In genomic region chr7:101775181-101775580, GRCh38 we compare ENCODE assay signal across 28 cellular contexts.
"Had no signal": no experiment of that assay in that cellular context is flagged by ENCODE, and none has a peak within 500 bp of the region (broad histone marks: within the 10 kb centered on the region; RNA-seq: fewer than 3 reads in every experiment).

No MANE protein-coding gene starts in this region.

- H3K9me3 Mint-ChIP-seq: stimulated activated effector memory CD8-positive, alpha-beta T cell treated with anti-CD3 and anti-CD28 coated beads, Interleukin-12 subunit alpha, Interleukin-12 subunit beta, amount 100 ng/mL, for 72 hours; stimulated activated memory B cell treated with anti-CD40 and anti-IgM and Interleukin-4, amounts not matched to agents 10 μg/mL and 1 μg/mL and 100 μg/mL, for 72 hours; stimulated activated naive B cell treated with anti-CD40 and anti-IgM and Interleukin-4, amounts not matched to agents 10 μg/mL and 1 μg/mL and 100 μg/mL, for 72 hours; stimulated activated naive CD8-positive, alpha-beta T cell treated with anti-CD3 and anti-CD28 coated beads, Interleukin-15, amount 100 ng/mL, for 72 hours; stimulated activated naive CD8-positive, alpha-beta T cell treated with anti-CD3 and anti-CD28 coated beads, Interleukin-15, Interleukin-2, amounts not matched to agents 100 ng/mL and 50 ng/mL, for 24 hours; type B pancreatic cell had no signal

- H3K4me3 Mint-ChIP-seq: stimulated activated effector memory CD8-positive, alpha-beta T cell treated with anti-CD3 and anti-CD28 coated beads, Interleukin-12 subunit alpha, Interleukin-12 subunit beta, amount 100 ng/mL, for 72 hours; stimulated activated memory B cell treated with anti-CD40 and anti-IgM and Interleukin-4, amounts not matched to agents 10 μg/mL and 1 μg/mL and 100 μg/mL, for 72 hours; stimulated activated naive B cell treated with anti-CD40 and anti-IgM and Interleukin-4, amounts not matched to agents 10 μg/mL and 1 μg/mL and 100 μg/mL, for 72 hours; stimulated activated naive CD8-positive, alpha-beta T cell treated with anti-CD3 and anti-CD28 coated beads, Interleukin-15, amount 100 ng/mL, for 72 hours; stimulated activated naive CD8-positive, alpha-beta T cell treated with anti-CD3 and anti-CD28 coated beads, Interleukin-15, Interleukin-2, amounts not matched to agents 100 ng/mL and 50 ng/mL, for 24 hours; type B pancreatic cell had no signal

- ATAC-seq: stimulated activated effector memory CD8-positive, alpha-beta T cell treated with anti-CD3 and anti-CD28 coated beads, Interleukin-12 subunit alpha, Interleukin-12 subunit beta, amount 100 ng/mL, for 72 hours; stimulated activated naive B cell treated with anti-CD40 and anti-IgM and Interleukin-4, amounts not matched to agents 10 μg/mL and 1 μg/mL and 100 μg/mL, for 72 hours; stimulated activated naive CD8-positive, alpha-beta T cell treated with anti-CD3 and anti-CD28 coated beads, Interleukin-15, amount 100 ng/mL, for 72 hours; stimulated activated naive CD8-positive, alpha-beta T cell treated with anti-CD3 and anti-CD28 coated beads, Interleukin-15, Interleukin-2, amounts not matched to agents 100 U/mL and 50 U/mL, for 24 hours; upper lobe of right lung had no signal

- H3K27ac ChIP-seq: stomach, suprapubic skin, testis, thoracic aorta, thyroid gland, tibial artery, tibial nerve, transverse colon, upper lobe of left lung, upper lobe of right lung, uterus, vagina had no signal

- H3K27me3 ChIP-seq: testis, thyroid gland, upper lobe of left lung, upper lobe of right lung, uterus, vagina had no signal

- DNase-seq: stimulated activated CD4-positive, alpha-beta T cell treated with anti-CD3 and anti-CD28 coated beads, Interleukin-2, amount 100 ng/mL, for 48 hours; stimulated activated CD4-positive, alpha-beta T cell treated with anti-CD3 and anti-CD28 coated beads, Interleukin-4, amount 100 ng/mL, for 1 hour; stimulated activated CD4-positive, alpha-beta T cell treated with anti-CD3 and anti-CD28 coated beads, Interleukin-4, amount 100 ng/mL, for 24 hours; stimulated activated CD4-positive, alpha-beta T cell treated with anti-CD3 and anti-CD28 coated beads, Interleukin-4, amount 100 ng/mL, for 4 hours; stimulated activated CD8-positive, alpha-beta memory T cell treated with anti-CD3 and anti-CD28 coated beads, Interleukin-4, amount 100 ng/mL, for 48 hours; stimulated activated naive B cell treated with anti-CD40 and anti-IgM and Interleukin-4, amounts not matched to agents 10 μg/mL and 1 μg/mL and 100 μg/mL, for 72 hours; stimulated activated naive CD4-positive, alpha-beta T cell; stimulated activated naive CD4-positive, alpha-beta T cell treated with Interleukin-2 at 50 U/mL for 16 hours; stimulated activated naive CD8-positive, alpha-beta T cell treated with anti-CD3 and anti-CD28 coated beads, Interleukin-15, amount 100 ng/mL, for 72 hours; stimulated activated naive CD8-positive, alpha-beta T cell treated with anti-CD3 and anti-CD28 coated beads, Interleukin-15, Interleukin-2, amounts not matched to agents 100 U/mL and 50 U/mL, for 24 hours; stomach; substantia nigra; testis; thyroid gland; tibial artery; transverse colon; upper lobe of left lung; upper lobe of right lung; uterus had no signal

- H3K4me3 ChIP-seq: stomach, suprapubic skin, testis, thoracic aorta, thyroid gland, tibial artery, tibial nerve, transverse colon, upper lobe of left lung, upper lobe of right lung, uterus, vagina had no signal

- H3K9me3 ChIP-seq: stomach, suprapubic skin, testis, thoracic aorta, thyroid gland, tibial artery, tibial nerve, transverse colon, upper lobe of left lung, upper lobe of right lung, uterus, vagina had no signal

- H3K27ac Mint-ChIP-seq: stimulated activated effector memory CD8-positive, alpha-beta T cell treated with anti-CD3 and anti-CD28 coated beads, Interleukin-12 subunit alpha, Interleukin-12 subunit beta, amount 100 ng/mL, for 72 hours; stimulated activated memory B cell treated with anti-CD40 and anti-IgM and Interleukin-4, amounts not matched to agents 10 μg/mL and 1 μg/mL and 100 μg/mL, for 72 hours; stimulated activated naive B cell treated with anti-CD40 and anti-IgM and Interleukin-4, amounts not matched to agents 10 μg/mL and 1 μg/mL and 100 μg/mL, for 72 hours; stimulated activated naive CD8-positive, alpha-beta T cell treated with anti-CD3 and anti-CD28 coated beads, Interleukin-15, amount 100 ng/mL, for 72 hours; stimulated activated naive CD8-positive, alpha-beta T cell treated with anti-CD3 and anti-CD28 coated beads, Interleukin-15, Interleukin-2, amounts not matched to agents 100 ng/mL and 50 ng/mL, for 24 hours; type B pancreatic cell had no signal

- H3K36me3 ChIP-seq: stomach, suprapubic skin, thoracic aorta, thyroid gland, tibial artery, tibial nerve, transverse colon, upper lobe of left lung, upper lobe of right lung, uterus, vagina had no signal

- FAIRE-seq: urothelium cell line had no signal

- H3K4me1 Mint-ChIP-seq: stimulated activated effector memory CD8-positive, alpha-beta T cell treated with anti-CD3 and anti-CD28 coated beads, Interleukin-12 subunit alpha, Interleukin-12 subunit beta, amount 100 ng/mL, for 72 hours; stimulated activated memory B cell treated with anti-CD40 and anti-IgM and Interleukin-4, amounts not matched to agents 10 μg/mL and 1 μg/mL and 100 μg/mL, for 72 hours; stimulated activated naive B cell treated with anti-CD40 and anti-IgM and Interleukin-4, amounts not matched to agents 10 μg/mL and 1 μg/mL and 100 μg/mL, for 72 hours; stimulated activated naive CD8-positive, alpha-beta T cell treated with anti-CD3 and anti-CD28 coated beads, Interleukin-15, amount 100 ng/mL, for 72 hours had no signal

- H3K4me1 ChIP-seq: stomach, suprapubic skin, testis, thyroid gland, tibial artery, tibial nerve, transverse colon, upper lobe of left lung, upper lobe of right lung, uterus, vagina had no signal

- H3K36me3 Mint-ChIP-seq: stimulated activated effector memory CD8-positive, alpha-beta T cell treated with anti-CD3 and anti-CD28 coated beads, Interleukin-12 subunit alpha, Interleukin-12 subunit beta, amount 100 ng/mL, for 72 hours; stimulated activated memory B cell treated with anti-CD40 and anti-IgM and Interleukin-4, amounts not matched to agents 10 μg/mL and 1 μg/mL and 100 μg/mL, for 72 hours; stimulated activated naive B cell treated with anti-CD40 and anti-IgM and Interleukin-4, amounts not matched to agents 10 μg/mL and 1 μg/mL and 100 μg/mL, for 72 hours; type B pancreatic cell had no signal

- H3K27me3 Mint-ChIP-seq: stimulated activated naive CD8-positive, alpha-beta T cell treated with anti-CD3 and anti-CD28 coated beads, Interleukin-15, amount 100 ng/mL, for 72 hours had no signal
